In the genomic region with DNA sequence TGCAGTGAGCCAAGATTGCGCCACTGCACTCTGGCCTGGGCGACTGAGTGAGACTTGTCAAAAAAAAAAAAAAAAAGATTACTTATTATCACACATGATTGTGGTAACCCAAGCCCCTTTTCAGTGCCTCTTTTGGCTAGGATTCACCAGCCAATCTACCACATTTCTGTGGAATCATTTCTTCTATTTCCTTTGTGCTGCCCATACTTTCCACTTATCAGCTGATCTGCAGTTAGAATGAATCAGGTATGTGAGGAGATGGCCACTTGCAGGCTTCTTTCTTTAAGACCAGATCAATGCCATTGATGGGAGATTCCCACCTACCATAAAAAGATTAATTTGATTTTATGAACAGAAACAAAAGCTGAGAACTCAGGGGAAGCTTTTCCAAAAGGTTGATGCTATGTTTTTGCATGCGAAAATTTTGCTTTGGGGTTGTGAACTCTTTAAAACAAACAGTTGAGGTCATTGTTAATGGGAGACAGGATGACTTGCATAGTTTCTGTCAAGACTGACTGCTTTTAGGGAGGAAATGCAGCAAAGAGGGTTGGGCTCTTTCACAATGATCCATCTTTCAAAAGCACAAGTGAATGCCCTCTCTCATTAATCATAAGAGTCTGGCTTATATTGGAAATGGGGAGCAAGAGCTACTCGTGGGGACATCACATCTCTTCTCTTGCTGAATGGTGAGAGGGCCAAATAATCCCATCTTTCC, we compare ENCODE assay signal across 1 cellular context.
A peak's percentile ranks its signal among the peaks of the same experiment; 100 is the strongest.
TF ChIP-seq lines count a peak whose summit lies in the region.

No MANE protein-coding gene starts in this region.

TF ChIP-seq in HepG2, 621 proteins besides CTCF, POLR2A, EP300 and RAD21:
- TF ChIP-seq, protein P1, sequence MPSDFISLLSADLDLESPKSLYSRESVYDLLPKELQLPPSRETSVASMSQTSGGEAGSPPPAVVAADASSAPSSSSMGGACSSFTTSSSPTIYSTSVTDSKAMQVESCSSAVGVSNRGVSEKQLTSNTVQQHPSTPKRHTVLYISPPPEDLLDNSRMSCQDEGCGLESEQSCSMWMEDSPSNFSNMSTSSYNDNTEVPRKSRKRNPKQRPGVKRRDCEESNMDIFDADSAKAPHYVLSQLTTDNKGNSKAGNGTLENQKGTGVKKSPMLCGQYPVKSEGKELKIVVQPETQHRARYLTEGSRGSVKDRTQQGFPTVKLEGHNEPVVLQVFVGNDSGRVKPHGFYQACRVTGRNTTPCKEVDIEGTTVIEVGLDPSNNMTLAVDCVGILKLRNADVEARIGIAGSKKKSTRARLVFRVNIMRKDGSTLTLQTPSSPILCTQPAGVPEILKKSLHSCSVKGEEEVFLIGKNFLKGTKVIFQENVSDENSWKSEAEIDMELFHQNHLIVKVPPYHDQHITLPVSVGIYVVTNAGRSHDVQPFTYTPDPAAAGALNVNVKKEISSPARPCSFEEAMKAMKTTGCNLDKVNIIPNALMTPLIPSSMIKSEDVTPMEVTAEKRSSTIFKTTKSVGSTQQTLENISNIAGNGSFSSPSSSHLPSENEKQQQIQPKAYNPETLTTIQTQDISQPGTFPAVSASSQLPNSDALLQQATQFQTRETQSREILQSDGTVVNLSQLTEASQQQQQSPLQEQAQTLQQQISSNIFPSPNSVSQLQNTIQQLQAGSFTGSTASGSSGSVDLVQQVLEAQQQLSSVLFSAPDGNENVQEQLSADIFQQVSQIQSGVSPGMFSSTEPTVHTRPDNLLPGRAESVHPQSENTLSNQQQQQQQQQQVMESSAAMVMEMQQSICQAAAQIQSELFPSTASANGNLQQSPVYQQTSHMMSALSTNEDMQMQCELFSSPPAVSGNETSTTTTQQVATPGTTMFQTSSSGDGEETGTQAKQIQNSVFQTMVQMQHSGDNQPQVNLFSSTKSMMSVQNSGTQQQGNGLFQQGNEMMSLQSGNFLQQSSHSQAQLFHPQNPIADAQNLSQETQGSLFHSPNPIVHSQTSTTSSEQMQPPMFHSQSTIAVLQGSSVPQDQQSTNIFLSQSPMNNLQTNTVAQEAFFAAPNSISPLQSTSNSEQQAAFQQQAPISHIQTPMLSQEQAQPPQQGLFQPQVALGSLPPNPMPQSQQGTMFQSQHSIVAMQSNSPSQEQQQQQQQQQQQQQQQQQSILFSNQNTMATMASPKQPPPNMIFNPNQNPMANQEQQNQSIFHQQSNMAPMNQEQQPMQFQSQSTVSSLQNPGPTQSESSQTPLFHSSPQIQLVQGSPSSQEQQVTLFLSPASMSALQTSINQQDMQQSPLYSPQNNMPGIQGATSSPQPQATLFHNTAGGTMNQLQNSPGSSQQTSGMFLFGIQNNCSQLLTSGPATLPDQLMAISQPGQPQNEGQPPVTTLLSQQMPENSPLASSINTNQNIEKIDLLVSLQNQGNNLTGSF (CRISPR knock-in tag; IDR thresholded peaks at IDR 0.05), result no peak
- TF ChIP-seq NFE2L2 (IDR thresholded peaks at IDR 0.05; ENCODE audit: low read length), result 0 out of 2 replicates have a peak, but pooled peaks have one; percentile 8
